8 cellular contexts compared by ENCODE assay signal in the genomic region with DNA sequence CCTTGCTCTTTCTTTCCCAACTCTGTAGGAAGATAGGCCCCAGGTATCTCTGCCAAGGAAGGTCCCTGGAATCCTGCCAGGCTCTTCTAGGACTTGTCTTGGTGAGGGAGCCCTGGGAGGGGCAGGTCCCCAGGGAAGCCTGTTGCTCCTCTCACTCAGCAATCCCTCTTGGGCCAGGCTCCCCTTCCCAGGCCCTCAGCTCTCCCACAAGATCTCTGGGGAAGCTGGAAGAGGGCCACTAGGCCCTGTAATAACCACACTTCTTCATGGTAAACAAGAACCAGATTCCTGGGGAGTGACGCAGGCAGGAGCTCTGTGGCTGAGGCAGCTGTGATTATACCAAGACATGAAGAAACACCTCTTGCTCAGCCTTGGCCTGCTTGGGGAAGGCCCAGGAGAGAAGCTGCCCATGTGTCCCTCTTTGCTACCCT. TPM values are rescaled to one million over a fixed set of nuclear protein-coding genes. Genes with fewer than 3 reads are reported as not detected.
DNase-seq lines count a peak whose midpoint lies in the region; ATAC-seq and TF ChIP-seq lines count a peak whose summit lies in the region.

No MANE protein-coding gene starts in this region.

- peak; percentile 98 for ATAC-seq in foreskin keratinocyte
- ATAC-seq in GM19467 (IDR thresholded peaks at IDR 0.05; ENCODE audit: unreplicated experiment) = no peak
- no peak for ATAC-seq in GM21528 (IDR thresholded peaks at IDR 0.05; ENCODE audit: low FRiP score, unreplicated experiment)

- no peaks in the 10 kb centered on the region for H3K27me3 ChIP-seq in foreskin keratinocyte

- peak; percentile 96 for DNase-seq in Daoy (ENCODE audit: low read depth)
- peak; percentile 95 for DNase-seq in RWPE1 (ENCODE audit: low spot score)
- DNase-seq in foreskin keratinocyte = peak; percentile 92 to 93
- peak; percentile 79 for DNase-seq in retinal pigment epithelial cell (ENCODE audit: low read depth)
- no peak for DNase-seq in Kasumi-1 (lab: John Stamatoyannopoulos, UW)
- DNase-seq in ecto neural progenitor cell (ENCODE audit: low spot score) = no peak

- POLR2A ChIA-PET in RWPE1 (lab: Yijun Ruan, JAX; ENCODE audit: low non-redundant PET) = interaction anchor here (1.2 kb wide), 1 partner anchor 10 kb away, joined by 5 read pairs; no protein-coding TSS in a partner anchor

- no peak overlapping the region for H3K4me3 ChIP-seq in retinal pigment epithelial cell (ENCODE audit: low read length)

- H3K27ac ChIP-seq in RWPE1 (peak overlapping the region; percentile 84), foreskin keratinocyte (peak overlapping the region; percentile 85)

- peaks cover 28% of the 10 kb centered on the region for H3K4me1 ChIP-seq in foreskin keratinocyte

- CTCF ChIA-PET in RWPE1 (lab: Yijun Ruan, JAX) = interaction anchor here (0.5 to 3.7 kb wide), 6 partner anchors 11 to 197 kb away, joined by 3 to 34 read pairs (median 6); a partner anchor contains a TSS

- TF ChIP-seq CTCF in RWPE1 (conservative IDR thresholded peaks at IDR 0.05; ENCODE audit: low read depth) = no peak
- no peak for TF ChIP-seq CTCF in foreskin keratinocyte (conservative IDR thresholded peaks at IDR 0.05)
- no peak for TF ChIP-seq CTCF in retinal pigment epithelial cell (conservative IDR thresholded peaks at IDR 0.05; ENCODE audit: low read depth, low read length)

RNA-seq across cellular contexts. Expression of a gene that starts 9.9 kb away (rescaled TPM):
- total RNA-seq in Daoy (2014; rRNA removed; shearing (Covaris generic)) = 28.8 and 32.0 TPM in 2 replicates
- 63.7 and 64.0 TPM in 2 replicates for total RNA-seq in foreskin keratinocyte
- polyA plus RNA-seq in foreskin keratinocyte = 52.4 and 57.9 TPM in 2 replicates

RNA-seq across cellular contexts. Expression of a gene that starts 39.4 kb away (rescaled TPM):
- 15.8 and 16.9 TPM in 2 replicates for total RNA-seq in Daoy (2014; rRNA removed; shearing (Covaris generic))
- total RNA-seq in foreskin keratinocyte = 25.1 and 26.1 TPM in 2 replicates
- 7.5 and 8.1 TPM in 2 replicates for polyA plus RNA-seq in foreskin keratinocyte

Comparison
In these comparisons a context has a peak if more than half of its experiments do, and no peak if none do; other contexts are left out.
1. DNase-seq: peak in Daoy (single experiment), RWPE1 (single experiment), foreskin keratinocyte (2 of 2) and retinal pigment epithelial cell (single experiment); none in Kasumi-1 (0 of 2) and ecto neural progenitor cell (single experiment).